9 cellular contexts compared by ENCODE assay signal in genomic region chr17:42025191-42025579, GRCh38. TPM values are rescaled to one million over a fixed set of nuclear protein-coding genes. Genes with fewer than 3 reads are reported as not detected.
A peak's percentile ranks its signal among the peaks of the same experiment; 100 is the strongest.
DNase-seq lines count a peak whose midpoint lies in the region; ATAC-seq and TF ChIP-seq lines count a peak whose summit lies in the region.
"Had no signal": no experiment of that assay in that cellular context is flagged by ENCODE, and none has a peak within 500 bp of the region (broad histone marks: within the 10 kb centered on the region; RNA-seq: fewer than 3 reads in every experiment).

No MANE protein-coding gene starts in this region.

- H3K36me3 ChIP-seq in mucosa of stomach (ENCODE audit: control insufficient read depth, insufficient read depth, low read length) (peaks cover 8% of the 10 kb centered on the region), upper lobe of left lung (peaks cover 0 to 27% (median 24%) of the 10 kb centered on the region in 4 donors), MG63 (peaks cover 43% of the 10 kb centered on the region)

- ATAC-seq in activated naive CD4-positive, alpha-beta T cell treated with anti-CD3 and anti-CD28 coated beads, Interleukin-2, amount 50 U/mL, for 72 hours, result peak in 1 of 2 donors; percentile 38
- ATAC-seq in upper lobe of left lung (ENCODE audit: low FRiP score in 2 of 2) (peak; percentile 1), HG03457 (IDR thresholded peaks at IDR 0.05; ENCODE audit: unreplicated experiment) (no peak)

- peaks cover 5 to 10% of the 10 kb centered on the region in 2 donors for H3K36me3 Mint-ChIP-seq in activated naive CD4-positive, alpha-beta T cell treated with anti-CD3 and anti-CD28 coated beads, Interleukin-2, amount 50 U/mL, for 72 hours
- H3K36me3 Mint-ChIP-seq in activated naive CD4-positive, alpha-beta T cell treated with anti-CD3 and anti-CD28 coated beads, Interleukin-2, amount 10 ng/mL, durations not matched to agents 7 days and 5 days, result peaks cover 11% of the 10 kb centered on the region
- H3K36me3 Mint-ChIP-seq in brain, result peaks cover 15% of the 10 kb centered on the region

- no peak for TF ChIP-seq EP300 in upper lobe of left lung (IDR thresholded peaks at IDR 0.05)

- TF ChIP-seq CTCF in brain (conservative IDR thresholded peaks at IDR 0.05), result no peak
- TF ChIP-seq CTCF in upper lobe of left lung (IDR thresholded peaks at IDR 0.05), result no peak

- H3K4me1 ChIP-seq in mucosa of stomach (ENCODE audit: control insufficient read depth, insufficient read depth, low read length) (peaks cover 25% of the 10 kb centered on the region), upper lobe of left lung (peaks cover 29 to 41% (median 38%) of the 10 kb centered on the region in 4 donors)

- H3K9me3 ChIP-seq in mucosa of stomach (ENCODE audit: control insufficient read depth, low read length) (no peaks in the 10 kb centered on the region), upper lobe of left lung (no peaks in the 10 kb centered on the region), MG63 (no peaks in the 10 kb centered on the region)
- H3K9me3 ChIP-seq: SJCRH30 had no signal

- H3K4me3 ChIP-seq in mucosa of stomach (ENCODE audit: low read length) (no peak overlapping the region), upper lobe of left lung (no peak overlapping the region), MG63 (no peak overlapping the region)
- H3K4me3 ChIP-seq: SJCRH30 had no signal

- CTCF ChIA-PET in activated naive CD4-positive, alpha-beta T cell treated with anti-CD3 and anti-CD28 coated beads, Interleukin-2, amount 10 ng/mL, durations not matched to agents 7 days and 5 days (lab: Charles Lee), result interaction anchor here (0.5 to 14.4 kb wide), 22 partner anchors 9 to 382 kb away, joined by 3 to 222 read pairs (median 5); partner anchors contain the start of genes DHX58, DNAJC7, KAT2A and KCNH4

- no peak for DNase-seq in activated naive CD4-positive, alpha-beta T cell treated with anti-CD3 and anti-CD28 coated beads, Interleukin-2, amount 50 U/mL, for 72 hours (ENCODE audit: low spot score in 2 of 2)
- no peak for DNase-seq in activated naive CD4-positive, alpha-beta T cell treated with anti-CD3 and anti-CD28 coated beads, Interleukin-2, amount 10 ng/mL, durations not matched to agents 7 days and 5 days
- no peak for DNase-seq in upper lobe of left lung
- no peak for DNase-seq in MG63
- no peak for DNase-seq in kidney glomerular epithelial cell (lab: John Stamatoyannopoulos, UW)

- peaks cover 26% of the 10 kb centered on the region for H3K4me1 Mint-ChIP-seq in activated naive CD4-positive, alpha-beta T cell treated with anti-CD3 and anti-CD28 coated beads, Interleukin-2, amount 10 ng/mL, durations not matched to agents 7 days and 5 days
- H3K4me1 Mint-ChIP-seq in brain, result peaks cover 65% of the 10 kb centered on the region

- H3K27ac Mint-ChIP-seq in activated naive CD4-positive, alpha-beta T cell treated with anti-CD3 and anti-CD28 coated beads, Interleukin-2, amount 50 U/mL, for 72 hours, result peak overlapping the region; percentile 25 to 66
- H3K27ac Mint-ChIP-seq in activated naive CD4-positive, alpha-beta T cell treated with anti-CD3 and anti-CD28 coated beads, Interleukin-2, amount 10 ng/mL, durations not matched to agents 7 days and 5 days, result no peak overlapping the region
- H3K27ac Mint-ChIP-seq in brain, result peak overlapping the region; percentile 70 to 95 (median 85)

- peak overlapping the region; percentile 76 to 85 (median 83) for H3K27ac ChIP-seq in upper lobe of left lung
- H3K27ac ChIP-seq: SJCRH30 had no signal

- H3K27me3 ChIP-seq in mucosa of stomach (ENCODE audit: control insufficient read depth, insufficient read depth, low read length), result peaks cover 9% of the 10 kb centered on the region
- no peaks in the 10 kb centered on the region for H3K27me3 ChIP-seq in upper lobe of left lung
- no peaks in the 10 kb centered on the region for H3K27me3 ChIP-seq in MG63
- H3K27me3 ChIP-seq: SJCRH30 had no signal

- WGBS in upper lobe of left lung, 2 donors, result 59 to 81% methylated on average over 8 of the region's 8 CpGs

- peaks cover 11% of the 10 kb centered on the region for H3K27me3 Mint-ChIP-seq in activated naive CD4-positive, alpha-beta T cell treated with anti-CD3 and anti-CD28 coated beads, Interleukin-2, amount 10 ng/mL, durations not matched to agents 7 days and 5 days
- peaks cover 15% of the 10 kb centered on the region for H3K27me3 Mint-ChIP-seq in brain

- no peak overlapping the region for H3K4me3 Mint-ChIP-seq in activated naive CD4-positive, alpha-beta T cell treated with anti-CD3 and anti-CD28 coated beads, Interleukin-2, amount 10 ng/mL, durations not matched to agents 7 days and 5 days
- H3K4me3 Mint-ChIP-seq in brain, result peak overlapping the region in 3 of 5 experiments; percentile 50 to 87 (median 72)

- peak overlapping the region; percentile 32 for H3K9ac ChIP-seq in mucosa of stomach (ENCODE audit: low read length)

- no peaks in the 10 kb centered on the region for H3K9me3 Mint-ChIP-seq in activated naive CD4-positive, alpha-beta T cell treated with anti-CD3 and anti-CD28 coated beads, Interleukin-2, amount 50 U/mL, for 72 hours
- no peaks in the 10 kb centered on the region for H3K9me3 Mint-ChIP-seq in activated naive CD4-positive, alpha-beta T cell treated with anti-CD3 and anti-CD28 coated beads, Interleukin-2, amount 10 ng/mL, durations not matched to agents 7 days and 5 days
- no peaks in the 10 kb centered on the region for H3K9me3 Mint-ChIP-seq in brain

- peak in 1 of 4 donors; percentile 2 for TF ChIP-seq POLR2A in upper lobe of left lung (IDR thresholded peaks at IDR 0.05)

RNA-seq across cellular contexts. Expression of gene NKIRAS2, which starts 5.3 kb away (rescaled TPM):
- total RNA-seq in activated naive CD4-positive, alpha-beta T cell treated with anti-CD3 and anti-CD28 coated beads, Interleukin-2, amount 50 U/mL, for 72 hours, result 10 to 100 TPM; 16.7 to 17.5 TPM
- polyA plus RNA-seq in brain (ENCODE audit: insufficient read depth, low read depth, low replicate concordance), result 93.9 TPM
- 10 to 100 TPM; 27.2 to 36.6 (median 31.0) TPM for total RNA-seq in upper lobe of left lung
- 77.5 and 86.3 TPM in 2 replicates for total RNA-seq in MG63 (2014; rRNA removed; shearing (Covaris generic); ENCODE audit: low replicate concordance)

RNA-seq across cellular contexts. Expression of gene DNAJC7, which starts 7.9 kb away (rescaled TPM):
- total RNA-seq in activated naive CD4-positive, alpha-beta T cell treated with anti-CD3 and anti-CD28 coated beads, Interleukin-2, amount 50 U/mL, for 72 hours, result 100 to 1,000 TPM; 109 to 122 TPM
- 102 TPM for polyA plus RNA-seq in brain (ENCODE audit: insufficient read depth, low read depth, low replicate concordance)
- 100 to 1,000 TPM in 1 of 6 donors, 10 to 100 TPM in 5; 53.2 to 109 (median 73.5) TPM for total RNA-seq in upper lobe of left lung
- total RNA-seq in MG63 (2014; rRNA removed; shearing (Covaris generic); ENCODE audit: low replicate concordance), result 121 and 123 TPM in 2 replicates

RNA-seq across cellular contexts. Expression of gene C17orf113, which starts 25.2 kb away (rescaled TPM):
- under 1 TPM; 0.16 to 0.37 TPM for total RNA-seq in activated naive CD4-positive, alpha-beta T cell treated with anti-CD3 and anti-CD28 coated beads, Interleukin-2, amount 50 U/mL, for 72 hours
- 2.9 TPM for polyA plus RNA-seq in brain (ENCODE audit: insufficient read depth, low read depth, low replicate concordance)
- 1 to 10 TPM; 1.1 to 5.2 (median 2.3) TPM for total RNA-seq in upper lobe of left lung
- 0.05 TPM in 1 of 2 replicates, not detected in the other for total RNA-seq in MG63 (2014; rRNA removed; shearing (Covaris generic); ENCODE audit: low replicate concordance)

RNA-seq across cellular contexts. Expression of gene CNP, which starts 58.6 kb away (rescaled TPM):
- total RNA-seq in activated naive CD4-positive, alpha-beta T cell treated with anti-CD3 and anti-CD28 coated beads, Interleukin-2, amount 50 U/mL, for 72 hours, result 10 to 100 TPM; 63.1 to 85.3 TPM
- polyA plus RNA-seq in brain (ENCODE audit: insufficient read depth, low read depth, low replicate concordance), result 808 TPM
- 10 to 100 TPM; 33.4 to 62.3 (median 45.3) TPM for total RNA-seq in upper lobe of left lung
- total RNA-seq in MG63 (2014; rRNA removed; shearing (Covaris generic); ENCODE audit: low replicate concordance), result 64.0 and 97.2 TPM in 2 replicates
